ENCODE assay signal across 12 cellular contexts in the genomic region with DNA sequence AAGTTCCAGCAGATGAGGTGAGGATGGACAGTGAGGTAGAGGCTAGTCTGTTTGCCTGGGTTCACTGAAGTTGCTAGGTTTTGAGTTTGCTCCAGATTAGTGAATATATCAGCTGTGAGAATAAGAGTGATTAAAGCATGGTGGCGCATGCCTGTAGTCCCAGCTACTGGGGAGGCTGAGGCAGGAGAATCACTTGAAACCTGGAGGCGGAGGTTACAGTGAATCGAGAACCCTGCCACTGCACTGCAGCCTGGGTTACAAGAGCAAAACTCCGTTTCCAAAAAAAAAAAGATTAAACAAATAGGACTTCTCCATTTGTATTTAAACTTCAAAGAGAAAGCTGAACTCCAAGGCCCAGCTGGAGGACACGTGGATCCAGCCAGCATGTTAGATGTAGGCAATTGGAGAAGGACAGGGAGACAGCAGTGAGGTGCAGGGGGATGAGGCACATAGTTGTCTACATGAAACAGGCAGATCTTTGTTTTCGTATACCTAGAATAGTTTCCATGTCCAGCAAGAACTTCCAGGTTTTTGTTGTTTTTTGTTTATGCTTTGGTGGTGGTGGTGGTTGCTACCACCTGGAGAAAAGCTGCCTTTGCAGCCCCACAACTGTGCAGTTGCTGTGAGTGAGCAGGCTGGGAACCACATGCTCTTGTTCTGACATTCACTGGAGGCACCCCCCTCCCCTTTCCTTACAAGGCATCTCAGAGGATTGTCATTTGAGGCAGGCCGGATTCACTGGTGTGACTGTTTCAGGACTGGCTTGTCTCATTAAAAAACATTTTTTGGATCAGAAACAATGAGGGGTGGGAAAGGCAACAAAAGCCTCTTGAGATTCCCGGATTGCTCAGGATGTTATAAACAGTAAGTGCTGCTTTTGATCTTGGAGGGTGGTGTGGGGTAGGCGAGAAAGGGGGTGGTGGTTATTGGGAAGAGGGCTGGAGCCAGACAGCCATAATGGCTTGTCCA.
DNase-seq lines count a peak whose midpoint lies in the region; ATAC-seq, FAIRE-seq and TF ChIP-seq lines count a peak whose summit lies in the region.
"Had no signal": no experiment of that assay in that cellular context is flagged by ENCODE, and none has a peak within 500 bp of the region (broad histone marks: within the 10 kb centered on the region; RNA-seq: fewer than 3 reads in every experiment).

No MANE protein-coding gene starts in this region.

- H3K27me3 ChIP-seq in SK-N-SH (ENCODE audit: insufficient read depth) (no peaks in the 10 kb centered on the region), astrocyte (ENCODE audit: insufficient read depth, low read length) (no peaks in the 10 kb centered on the region)

- ATAC-seq in SK-N-SH treated with all-trans-retinoic acid at 6 μM for 48 hours: peak; percentile 30; the same call in 2 of the 3 replicates
- ATAC-seq in HG03439 (IDR thresholded peaks at IDR 0.05; ENCODE audit: unreplicated experiment): no peak
- ATAC-seq: left colon had no signal

- H3K4me1 ChIP-seq in SK-N-SH (ENCODE audit: control insufficient read depth in 1 of 2, insufficient read depth in 2 of 2, low read depth in 1 of 2, low read length in 1 of 2) (peaks cover 2 to 16% of the 10 kb centered on the region in 2 experiments; a peak in 2 of 4 replicates), astrocyte (ENCODE audit: insufficient read depth, low read length) (peaks cover 21% of the 10 kb centered on the region)

- H3K36me3 ChIP-seq in SK-N-SH (replicated peaks in 1 of 2; ENCODE audit: control insufficient read depth in 1 of 2, insufficient read depth in 2 of 2, low read length in 1 of 2) (no peaks in the 10 kb centered on the region), astrocyte (ENCODE audit: insufficient read depth, low read length) (no peaks in the 10 kb centered on the region)

- H4K20me1 ChIP-seq in SK-N-SH (ENCODE audit: insufficient read depth) (no peaks in the 10 kb centered on the region), astrocyte (ENCODE audit: insufficient read depth, low read length) (peaks cover 91% of the 10 kb centered on the region)

- DNase-seq in SK-N-SH (no peak), HFF-Myc (ENCODE audit: extremely low read depth, low read depth) (peak; percentile 54), astrocyte (ENCODE audit: low read depth) (no peak), UCSD-AML1 (lab: John Stamatoyannopoulos, UW; ENCODE audit: unreplicated experiment) (no peak), NCI-H2029 (lab: John Stamatoyannopoulos, UW) (no peak)
- DNase-seq: H7, left colon, NCI-H1092 had no signal

- no peak for FAIRE-seq in astrocyte (lab: Jason Lieb, UNC)
- FAIRE-seq: A204.1 had no signal

- H3K27ac Mint-ChIP-seq in astrocyte (ENCODE audit: unreplicated experiment): peak overlapping the region; percentile 54
- H3K27ac Mint-ChIP-seq in nephron: peak overlapping the region; percentile 41 to 79 (median 56)

- H3K27me3 Mint-ChIP-seq in astrocyte (ENCODE audit: low read depth, unreplicated experiment): no peaks in the 10 kb centered on the region
- no peaks in the 10 kb centered on the region for H3K27me3 Mint-ChIP-seq in nephron (ENCODE audit: low read depth)

- no peak for TF ChIP-seq EP300 in SK-N-SH (IDR thresholded peaks at IDR 0.05; ENCODE audit: borderline replicate concordance in 1 of 2, low read depth in 1 of 2, low read length in 1 of 2)

- H3K36me3 Mint-ChIP-seq in astrocyte (ENCODE audit: low read depth, unreplicated experiment) (no peaks in the 10 kb centered on the region), nephron (ENCODE audit: low read depth) (no peaks in the 10 kb centered on the region)

- no peak for TF ChIP-seq RAD21 in SK-N-SH (IDR thresholded peaks at IDR 0.05; ENCODE audit: low read length)

- CTCF ChIA-PET in SK-N-SH (lab: Yijun Ruan, JAX): interaction anchor here (0.6 to 1.1 kb wide), 3 partner anchors 82 to 158 kb away, joined by 3 to 4 read pairs (median 4); no protein-coding TSS in a partner anchor

- H3K4me1 Mint-ChIP-seq in astrocyte (ENCODE audit: low read depth, unreplicated experiment) (peaks cover 36% of the 10 kb centered on the region), nephron (peaks cover 62% of the 10 kb centered on the region)

- no peaks in the 10 kb centered on the region for H3K9me2 ChIP-seq in SK-N-SH

- peak overlapping the region; percentile 61 for H3K4me3 Mint-ChIP-seq in astrocyte (ENCODE audit: unreplicated experiment)
- no peak overlapping the region for H3K4me3 Mint-ChIP-seq in nephron

- POLR2A ChIA-PET in SK-N-SH (lab: Yijun Ruan, JAX): no interaction called here

- peaks cover 1% of the 10 kb centered on the region for H3K9me3 Mint-ChIP-seq in astrocyte (ENCODE audit: unreplicated experiment)
- no peaks in the 10 kb centered on the region for H3K9me3 Mint-ChIP-seq in nephron

- H3K79me2 ChIP-seq in SK-N-SH (ENCODE audit: insufficient read depth) (peaks cover 21% of the 10 kb centered on the region), astrocyte (ENCODE audit: insufficient read depth, low read length) (peaks cover 100% of the 10 kb centered on the region)

- H3K9ac ChIP-seq in SK-N-SH: no peak overlapping the region
- H3K9ac ChIP-seq in astrocyte (ENCODE audit: low read length): no peak overlapping the region

- TF ChIP-seq CTCF in SK-N-SH (IDR thresholded peaks at IDR 0.05): no peak
- no peak for TF ChIP-seq CTCF in HFF-Myc (IDR thresholded peaks at IDR 0.05; ENCODE audit: low read depth, low read length, missing control alignments)
- TF ChIP-seq CTCF in astrocyte (IDR thresholded peaks at IDR 0.05; ENCODE audit: insufficient read depth, low read depth, low read length): no peak
- no peak for TF ChIP-seq CTCF in nephron (IDR thresholded peaks at IDR 0.05; ENCODE audit: unreplicated experiment in 3 of 3)

- no peaks in the 10 kb centered on the region for H3F3A ChIP-seq in SK-N-SH (replicated peaks; ENCODE audit: insufficient read depth)

- WGBS in SK-N-SH (ENCODE audit: low lambda C conversion rate): 93% methylated on average over 9 of the region's 9 CpGs

- H3K9me3 ChIP-seq in SK-N-SH (no peaks in the 10 kb centered on the region), astrocyte (ENCODE audit: insufficient read depth, low read depth, low read length) (no peaks in the 10 kb centered on the region)

- H3K4me3 ChIP-seq in SK-N-SH (ENCODE audit: low read depth in 2 of 2, low read length in 1 of 2) (no peak overlapping the region), HFF-Myc (replicated peaks; ENCODE audit: low read depth, low read length) (no peak overlapping the region), astrocyte (ENCODE audit: insufficient read depth, low read depth, low read length) (no peak overlapping the region)

- H3K27ac ChIP-seq in SK-N-SH (ENCODE audit: low read depth in 2 of 2, low read length in 1 of 2) (no peak overlapping the region), astrocyte (ENCODE audit: low read depth, low read length) (no peak overlapping the region)

- no peak overlapping the region for H2AFZ ChIP-seq in SK-N-SH (ENCODE audit: low read depth)
- H2AFZ ChIP-seq in astrocyte (ENCODE audit: low read depth, low read length): no peak overlapping the region

- H3K4me2 ChIP-seq in SK-N-SH: no peak overlapping the region
- H3K4me2 ChIP-seq in astrocyte (ENCODE audit: low read length): peak overlapping the region; percentile 27

TF ChIP-seq in SK-N-SH treated with all-trans-retinoic acid at 6 μM for 48 hours, 23 proteins besides CTCF, POLR2A, EP300 and RAD21:
- TF ChIP-seq ESRRG (CRISPR knock-in tag; IDR thresholded peaks at IDR 0.05) (no peak), CSDC2 (CRISPR knock-in tag; IDR thresholded peaks at IDR 0.05) (no peak)

TF ChIP-seq in SK-N-SH, 30 proteins besides CTCF, POLR2A, EP300 and RAD21 (continues in another document):
- TF ChIP-seq POLR2AphosphoS5 (IDR thresholded peaks at IDR 0.05; ENCODE audit: low read depth, low read length) (no peak), ELF1 (IDR thresholded peaks at IDR 0.05) (no peak), RXRA (IDR thresholded peaks at IDR 0.05; ENCODE audit: borderline replicate concordance, low read depth) (no peak), NFIC (IDR thresholded peaks at IDR 0.05; ENCODE audit: borderline replicate concordance) (no peak), MXI1 (IDR thresholded peaks at IDR 0.05; ENCODE audit: low read depth, low read length) (no peak), FOXJ3 (CRISPR knock-in tag; IDR thresholded peaks at IDR 0.05) (no peak), CHD2 (IDR thresholded peaks at IDR 0.05; ENCODE audit: low read length, partially characterized antibody) (no peak)
- TF ChIP-seq, protein P1, sequence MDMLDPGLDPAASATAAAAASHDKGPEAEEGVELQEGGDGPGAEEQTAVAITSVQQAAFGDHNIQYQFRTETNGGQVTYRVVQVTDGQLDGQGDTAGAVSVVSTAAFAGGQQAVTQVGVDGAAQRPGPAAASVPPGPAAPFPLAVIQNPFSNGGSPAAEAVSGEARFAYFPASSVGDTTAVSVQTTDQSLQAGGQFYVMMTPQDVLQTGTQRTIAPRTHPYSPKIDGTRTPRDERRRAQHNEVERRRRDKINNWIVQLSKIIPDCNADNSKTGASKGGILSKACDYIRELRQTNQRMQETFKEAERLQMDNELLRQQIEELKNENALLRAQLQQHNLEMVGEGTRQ (IDR thresholded peaks at IDR 0.05; ENCODE audit: borderline replicate concordance, low read depth, low read length): no peak
- TF ChIP-seq, protein P2, sequence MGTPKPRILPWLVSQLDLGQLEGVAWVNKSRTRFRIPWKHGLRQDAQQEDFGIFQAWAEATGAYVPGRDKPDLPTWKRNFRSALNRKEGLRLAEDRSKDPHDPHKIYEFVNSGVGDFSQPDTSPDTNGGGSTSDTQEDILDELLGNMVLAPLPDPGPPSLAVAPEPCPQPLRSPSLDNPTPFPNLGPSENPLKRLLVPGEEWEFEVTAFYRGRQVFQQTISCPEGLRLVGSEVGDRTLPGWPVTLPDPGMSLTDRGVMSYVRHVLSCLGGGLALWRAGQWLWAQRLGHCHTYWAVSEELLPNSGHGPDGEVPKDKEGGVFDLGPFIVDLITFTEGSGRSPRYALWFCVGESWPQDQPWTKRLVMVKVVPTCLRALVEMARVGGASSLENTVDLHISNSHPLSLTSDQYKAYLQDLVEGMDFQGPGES (IDR thresholded peaks at IDR 0.05; ENCODE audit: low read depth, low read length): no peak
- TF ChIP-seq, protein P3, sequence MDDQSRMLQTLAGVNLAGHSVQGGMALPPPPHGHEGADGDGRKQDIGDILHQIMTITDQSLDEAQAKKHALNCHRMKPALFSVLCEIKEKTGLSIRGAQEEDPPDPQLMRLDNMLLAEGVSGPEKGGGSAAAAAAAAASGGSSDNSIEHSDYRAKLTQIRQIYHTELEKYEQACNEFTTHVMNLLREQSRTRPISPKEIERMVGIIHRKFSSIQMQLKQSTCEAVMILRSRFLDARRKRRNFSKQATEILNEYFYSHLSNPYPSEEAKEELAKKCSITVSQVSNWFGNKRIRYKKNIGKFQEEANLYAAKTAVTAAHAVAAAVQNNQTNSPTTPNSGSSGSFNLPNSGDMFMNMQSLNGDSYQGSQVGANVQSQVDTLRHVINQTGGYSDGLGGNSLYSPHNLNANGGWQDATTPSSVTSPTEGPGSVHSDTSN (IDR thresholded peaks at IDR 0.05): no peak
